ENCODE assay signal across 16 cellular contexts in genomic region chr2:99708231-99708630, GRCh38.
DNase-seq lines count a peak whose midpoint lies in the region; ATAC-seq and TF ChIP-seq lines count a peak whose summit lies in the region.
"Had no signal": no experiment of that assay in that cellular context is flagged by ENCODE, and none has a peak within 500 bp of the region (broad histone marks: within the 10 kb centered on the region; RNA-seq: fewer than 3 reads in every experiment).

No MANE protein-coding gene starts in this region.

- H3K4me3 ChIP-seq in left ventricle myocardium inferior (no peak overlapping the region), psoas muscle (no peak overlapping the region)
- H3K4me3 ChIP-seq: PC-9 had no signal

- H3K36me3 ChIP-seq in left ventricle myocardium inferior, result no peaks in the 10 kb centered on the region
- H3K36me3 ChIP-seq in psoas muscle (ENCODE audit: insufficient read depth in 1 of 2, low read depth in 1 of 2), result no peaks in the 10 kb centered on the region

- TF ChIP-seq CTCF in left ventricle myocardium inferior (IDR thresholded peaks at IDR 0.05; ENCODE audit: borderline replicate concordance) (no peak), psoas muscle (IDR thresholded peaks at IDR 0.05) (no peak), omental fat pad (IDR thresholded peaks at IDR 0.05) (no peak)

- DNase-seq in H4 (ENCODE audit: low spot score) (peak; percentile 59), RPMI7951 (ENCODE audit: low read depth) (peak; percentile 39), left ventricle myocardium inferior (peak; percentile 47), psoas muscle (peak; percentile 27 to 65), amniotic stem cell (lab: John Stamatoyannopoulos, UW) (no peak), NCI-H2171 (lab: John Stamatoyannopoulos, UW) (no peak), omental fat pad (ENCODE audit: low spot score) (no peak)
- no peak for DNase-seq in activated CD8-positive, alpha-beta memory T cell treated with anti-CD3 and anti-CD28 coated beads, Interleukin-2, amount 50 U/mL, for 48 hours
- DNase-seq: activated CD4-positive, alpha-beta T cell treated with anti-CD3 and anti-CD28 coated beads, Interleukin-2, amount 50 U/mL, for 1 hour; activated naive CD4-positive, alpha-beta T cell treated with anti-CD3 and anti-CD28 coated beads, Interleukin-2, amount 10 ng/mL, durations not matched to agents 7 days and 5 days; activated T-cell treated with anti-CD3 and anti-CD28 coated beads for 4 hours; erythroblast; NCI-H2029; NCI-H524 treated with DMSO at 0.1 percent for 48 hours; stimulated activated CD4-positive, alpha-beta T cell treated with anti-CD3 and anti-CD28 coated beads, Interleukin-4, amount 100 ng/mL, for 24 hours had no signal

- H3K27me3 ChIP-seq in left ventricle myocardium inferior (ENCODE audit: low read depth) (no peaks in the 10 kb centered on the region), psoas muscle (ENCODE audit: insufficient read depth in 3 of 3, low read length in 2 of 3) (no peaks in the 10 kb centered on the region)

- 67 to 71% (median 71%) methylated on average over 3 of the region's 3 CpGs for WGBS in psoas muscle, 3 donors

- H3K4me1 ChIP-seq in left ventricle myocardium inferior (peaks cover 72% of the 10 kb centered on the region), psoas muscle (peaks cover 23% of the 10 kb centered on the region)

- H3K27ac ChIP-seq in left ventricle myocardium inferior (replicated peaks) (peak overlapping the region; percentile 76), psoas muscle (no peak overlapping the region)
- H3K27ac ChIP-seq: PC-9 had no signal

- H3K9me3 ChIP-seq in left ventricle myocardium inferior (replicated peaks) (no peaks in the 10 kb centered on the region), psoas muscle (no peaks in the 10 kb centered on the region)

- ATAC-seq in psoas muscle (peak in 2 of 4 donors; percentile 47 to 60), omental fat pad (ENCODE audit: low FRiP score) (no peak)

- intact Hi-C loops in left ventricle myocardium inferior (cut with micrococcal nuclease) (no loop called here), psoas muscle (cut with DNase I) (no loop called here)

Comparison
In these comparisons a context has a peak if more than half of its experiments do, and no peak if none do; other contexts are left out.
1. DNase-seq: peak in H4 (single experiment), RPMI7951 (single experiment), left ventricle myocardium inferior (single experiment) and psoas muscle (2 of 2); none in activated CD8-positive, alpha-beta memory T cell treated with anti-CD3 and anti-CD28 coated beads, Interleukin-2, amount 50 U/mL, for 48 hours (single experiment), amniotic stem cell (single experiment), NCI-H2171 (single experiment) and omental fat pad (single experiment).